In genomic region chr12:132264086-132265010, GRCh38 we compare ENCODE assay signal across 23 cellular contexts.
DNase-seq lines count a peak whose midpoint lies in the region; ATAC-seq, FAIRE-seq and TF ChIP-seq lines count a peak whose summit lies in the region.
"Had no signal": no experiment of that assay in that cellular context is flagged by ENCODE, and none has a peak within 500 bp of the region (broad histone marks: within the 10 kb centered on the region; RNA-seq: fewer than 3 reads in every experiment).

No MANE protein-coding gene starts in this region.

- H4K91ac ChIP-seq in H1 (replicated peaks; ENCODE audit: insufficient read length, low read length) (no peak overlapping the region), neuronal stem cell (ENCODE audit: low read depth, low read length, poor library complexity) (no peak overlapping the region)

- H3K4me1 ChIP-seq in GM23338 (ENCODE audit: insufficient read depth) (no peaks in the 10 kb centered on the region), H1 (replicated peaks in 1 of 4; ENCODE audit: control insufficient read depth in 3 of 4, insufficient read depth in 4 of 4, low read length in 3 of 4) (no peaks in the 10 kb centered on the region; a peak in 1 of 7 replicates), neuronal stem cell (ENCODE audit: control insufficient read depth in 2 of 2, insufficient read depth in 1 of 2, low read depth in 1 of 2, low read length in 2 of 2) (no peaks in the 10 kb centered on the region), PC-3 (ENCODE audit: insufficient read depth, low read length) (no peaks in the 10 kb centered on the region)
- H3K4me1 ChIP-seq: A549 had no signal

- no TSS peak for BruUV-seq in PC-3 (replicated peaks; lab: Mats Ljungman, UMichigan)

- no peak for TF ChIP-seq POLR2A in H1 (IDR thresholded peaks at IDR 0.05; ENCODE audit: control extremely low read depth in 1 of 2, low read depth in 2 of 2, low read length in 2 of 2)

- H3K27me3 Mint-ChIP-seq in GM23338 (ENCODE audit: insufficient read depth, low read depth, poor library complexity) = peaks cover 17% of the 10 kb centered on the region
- H3K27me3 Mint-ChIP-seq in WTC11 (ENCODE audit: low read depth) = peaks cover 32% of the 10 kb centered on the region

- no peaks in the 10 kb centered on the region for H3K79me2 ChIP-seq in GM23338 (replicated peaks; ENCODE audit: insufficient read depth)
- H3K79me2 ChIP-seq in H1 (ENCODE audit: control insufficient read depth in 1 of 2, insufficient read depth in 2 of 2, low read length in 2 of 2) = no peaks in the 10 kb centered on the region
- H3K79me2 ChIP-seq in PC-3 (ENCODE audit: low read length) = no peaks in the 10 kb centered on the region

- POLR2A ChIA-PET in WTC11 (lab: Charles Lee) (no interaction called here), H1 (lab: Charles Lee; ENCODE audit: partially characterized antibody) (no interaction called here), PC-3 (lab: Charles Lee; ENCODE audit: unreplicated experiment) (no interaction called here)

- no peak overlapping the region for H2BK20ac ChIP-seq in H1 (ENCODE audit: low read length)

- H2BK12ac ChIP-seq in H1 (ENCODE audit: low read depth, low read length) (no peak overlapping the region), neuronal stem cell (ENCODE audit: low read length) (peak overlapping the region; percentile 22)

- H3K18ac ChIP-seq in H1 (ENCODE audit: extremely low read depth, low read length) = no peak overlapping the region
- peak overlapping the region; percentile 57 for H3K18ac ChIP-seq in neuronal stem cell (ENCODE audit: low read length)

- H3K4me2 ChIP-seq in GM23338 = no peak overlapping the region
- H3K4me2 ChIP-seq in H1 (ENCODE audit: insufficient read depth in 1 of 2, low read depth in 2 of 2, low read length in 2 of 2) = no peak overlapping the region
- H3K4me2 ChIP-seq in neuronal stem cell (ENCODE audit: insufficient read depth, low read length, poor library complexity, severe bottlenecking) = peak overlapping the region; percentile 11
- no peak overlapping the region for H3K4me2 ChIP-seq in PC-3 (ENCODE audit: low read length)
- H3K4me2 ChIP-seq: A549, PC-9 had no signal

- FAIRE-seq in H1 (lab: Jason Lieb, UNC) = no peak
- FAIRE-seq: A549, G401.6, HTR-8/SVneo had no signal

- no peaks in the 10 kb centered on the region; the same call in 2 of the 3 replicates for H3K36me3 Mint-ChIP-seq in GM23338 (ENCODE audit: low read depth)
- no peaks in the 10 kb centered on the region for H3K36me3 Mint-ChIP-seq in WTC11
- H3K36me3 Mint-ChIP-seq: CD4-positive, alpha-beta memory T cell had no signal

- H2BK120ac ChIP-seq in H1 (replicated peaks; ENCODE audit: low read depth, low read length) (no peak overlapping the region), neuronal stem cell (ENCODE audit: low read depth, low read length) (no peak overlapping the region)

- intact Hi-C loops in PC-3 (cut with micrococcal nuclease) = no loop called here

- no peak overlapping the region for H2BK15ac ChIP-seq in H1 (ENCODE audit: low read length)
- no peak overlapping the region for H2BK15ac ChIP-seq in neuronal stem cell (ENCODE audit: low read length)

- H3K9me3 ChIP-seq in H1 (ENCODE audit: insufficient read depth in 2 of 2, low read depth in 1 of 2, low read length in 1 of 2) = no peaks in the 10 kb centered on the region
- peaks cover 0 to 5% of the 10 kb centered on the region in 2 donors for H3K9me3 ChIP-seq in neuronal stem cell (replicated peaks in 1 of 2; ENCODE audit: control insufficient read depth in 2 of 2, insufficient read depth in 1 of 2, low read depth in 1 of 2, low read length in 2 of 2)
- no peaks in the 10 kb centered on the region for H3K9me3 ChIP-seq in PC-3 (ENCODE audit: low read length)
- H3K9me3 ChIP-seq: A549 had no signal

- H3K9ac ChIP-seq in H1 (replicated peaks in 1 of 4; ENCODE audit: extremely low read depth in 1 of 4, low read depth in 3 of 4, low read length in 3 of 4) (no peak overlapping the region), neuronal stem cell (ENCODE audit: low read depth, low read length, poor library complexity) (no peak overlapping the region), PC-3 (ENCODE audit: low read length) (no peak overlapping the region)

- H3K14ac ChIP-seq in H1 (ENCODE audit: insufficient read length) = no peak overlapping the region
- peak overlapping the region; percentile 71 for H3K14ac ChIP-seq in neuronal stem cell (ENCODE audit: low read length)

- TF ChIP-seq EP300 in H1 (IDR thresholded peaks at IDR 0.05; ENCODE audit: borderline replicate concordance in 1 of 2, low read depth in 2 of 2, low read length in 2 of 2) = no peak

- H2AFZ ChIP-seq in GM23338 (no peak overlapping the region), H1 (ENCODE audit: low read length) (no peak overlapping the region), neuronal stem cell (ENCODE audit: low read length) (no peak overlapping the region), PC-3 (ENCODE audit: low read length) (no peak overlapping the region)
- H2AFZ ChIP-seq: PC-9 had no signal

- H3K36me3 ChIP-seq in GM23338 (ENCODE audit: insufficient read depth) = no peaks in the 10 kb centered on the region
- no peaks in the 10 kb centered on the region; a peak in 1 of 8 replicates for H3K36me3 ChIP-seq in H1 (ENCODE audit: control insufficient read depth in 2 of 4, insufficient read depth in 4 of 4, low read length in 3 of 4)
- H3K36me3 ChIP-seq in neuronal stem cell (replicated peaks in 1 of 2; ENCODE audit: control insufficient read depth in 2 of 2, insufficient read depth in 2 of 2, low read length in 2 of 2) = no peaks in the 10 kb centered on the region
- no peaks in the 10 kb centered on the region for H3K36me3 ChIP-seq in PC-3 (ENCODE audit: low read depth, low read length)

- H3K27me3 ChIP-seq in GM23338 (ENCODE audit: insufficient read depth) (no peaks in the 10 kb centered on the region), H1 (replicated peaks in 1 of 4; ENCODE audit: control insufficient read depth in 3 of 4, extremely low read depth in 1 of 4, insufficient read depth in 3 of 4, low read length in 3 of 4) (peaks cover 0 to 15% (median 10%) of the 10 kb centered on the region in 4 experiments; a peak in 4 of 7 replicates), neuronal stem cell (ENCODE audit: control insufficient read depth in 3 of 3, insufficient read depth in 3 of 3, low read depth in 1 of 3, low read length in 3 of 3) (peaks cover 0 to 15% (median 4%) of the 10 kb centered on the region in 3 experiments), PC-3 (ENCODE audit: low read length) (no peaks in the 10 kb centered on the region)

- CTCF ChIA-PET in WTC11 (lab: Charles Lee) (interaction anchor here (1.0 to 3.4 kb wide), 3 partner anchors 9 to 149 kb away, joined by 3 to 13 read pairs (median 6); no protein-coding TSS in a partner anchor), H1 (lab: Charles Lee; ENCODE audit: partially characterized antibody) (interaction anchor here (1.1 to 1.9 kb wide), 3 partner anchors 9 to 21 kb away, joined by 3 to 8 read pairs (median 4); no protein-coding TSS in a partner anchor), PC-3 (lab: Charles Lee) (no interaction called here)

- H3K27ac ChIP-seq in GM23338 (ENCODE audit: low read depth) = no peak overlapping the region
- no peak overlapping the region for H3K27ac ChIP-seq in H1 (ENCODE audit: low read depth, low read length)
- no peak overlapping the region for H3K27ac ChIP-seq in neuronal stem cell (replicated peaks; ENCODE audit: low read length)
- H3K27ac ChIP-seq in PC-3 (ENCODE audit: low read length) = no peak overlapping the region
- H3K27ac ChIP-seq: A549, PC-9 had no signal

- 93% methylated on average over 38 of the region's 49 CpGs; no CpG with 5 or more reads in 1 of the 2 experiments for WGBS in H1 (ENCODE audit: extremely low coverage in 1 of 2, insufficient coverage in 1 of 2, insufficient read length in 1 of 2, insufficient replicate concordance in 2 of 2, low coverage in 1 of 2, low lambda C conversion rate in 2 of 2, missing lambda C conversion rate in 1 of 2), 2 experiments
- WGBS in neuronal stem cell (ENCODE audit: extremely low coverage in 2 of 2, insufficient read length in 2 of 2, insufficient replicate concordance in 1 of 2), 2 donors = no CpG with 5 or more reads among the region's 49 CpGs

- H4K20me1 ChIP-seq in GM23338 (replicated peaks; ENCODE audit: insufficient read depth) (no peaks in the 10 kb centered on the region), H1 (replicated peaks in 1 of 2; ENCODE audit: control insufficient read depth in 1 of 2, insufficient read depth in 2 of 2, low read length in 2 of 2) (peaks cover 0 to 6% of the 10 kb centered on the region in 2 experiments), PC-3 (ENCODE audit: low read length) (no peaks in the 10 kb centered on the region)

- H3F3A ChIP-seq in GM23338 (replicated peaks; ENCODE audit: low read depth) (no peaks in the 10 kb centered on the region), PC-3 (ENCODE audit: low read length, unreplicated experiment) (no peaks in the 10 kb centered on the region)

- TF ChIP-seq CTCF in GM23338 (conservative IDR thresholded peaks at IDR 0.05; ENCODE audit: low read depth in 2 of 2) (no peak), WTC11 (IDR thresholded peaks at IDR 0.05) (no peak), H1 (IDR thresholded peaks at IDR 0.05; ENCODE audit: control extremely low read depth in 1 of 3, insufficient read depth in 1 of 3, low read depth in 1 of 3, low read length in 3 of 3) (no peak), PC-3 (conservative IDR thresholded peaks at IDR 0.05; ENCODE audit: low read depth, low read length) (no peak)

- H3K23ac ChIP-seq in H1 (ENCODE audit: insufficient read length) (no peak overlapping the region), neuronal stem cell (ENCODE audit: low read depth, low read length, poor library complexity) (peak overlapping the region; percentile 55)

- H3K4me3 Mint-ChIP-seq in GM23338 (no peak overlapping the region), WTC11 (no peak overlapping the region)
- H3K4me3 Mint-ChIP-seq: CD4-positive, alpha-beta memory T cell had no signal

- H3K56ac ChIP-seq in H1 (replicated peaks; ENCODE audit: insufficient read length, low read depth, low read length) = no peak overlapping the region

- H3K27ac Mint-ChIP-seq in GM23338 (no peak overlapping the region), WTC11 (no peak overlapping the region)
- H3K27ac Mint-ChIP-seq: CD4-positive, alpha-beta memory T cell had no signal

- H3K4ac ChIP-seq in H1 (replicated peaks; ENCODE audit: insufficient read length, low read depth, low read length) = no peak overlapping the region
- H3K4ac ChIP-seq in neuronal stem cell (ENCODE audit: low read length) = no peak overlapping the region

- H3K23me2 ChIP-seq in H1 (ENCODE audit: low read depth, low read length) = peaks cover 6% of the 10 kb centered on the region

- H2BK5ac ChIP-seq in H1 (ENCODE audit: low read depth, low read length) (no peak overlapping the region), neuronal stem cell (ENCODE audit: low read length) (no peak overlapping the region)

- no peak overlapping the region for H4K5ac ChIP-seq in H1 (ENCODE audit: insufficient read length, low read depth, low read length)

- H3K4me1 Mint-ChIP-seq in GM23338 (no peaks in the 10 kb centered on the region), WTC11 (no peaks in the 10 kb centered on the region)
- H3K4me1 Mint-ChIP-seq: CD4-positive, alpha-beta memory T cell had no signal

- no peak for TF ChIP-seq RAD21 in H1 (IDR thresholded peaks at IDR 0.05 in 1 of 2, conservative IDR thresholded peaks at IDR 0.05 in 1 of 2; ENCODE audit: low read depth in 2 of 2, low read length in 2 of 2)

- H4K8ac ChIP-seq in H1 (ENCODE audit: extremely low read depth, insufficient read depth, low read length) = no peak overlapping the region; the same call in 1 of the 2 replicates
- no peak overlapping the region for H4K8ac ChIP-seq in neuronal stem cell (ENCODE audit: low read depth, low read length)

- no peak overlapping the region for H2AK5ac ChIP-seq in H1 (ENCODE audit: low read depth, low read length)
- H2AK5ac ChIP-seq in neuronal stem cell (ENCODE audit: low read depth, low read length) = no peak overlapping the region

- ATAC-seq in GM23338 (peak; percentile 73), WTC11 (peak; percentile 68), HG02852 (IDR thresholded peaks at IDR 0.05; ENCODE audit: unreplicated experiment) (no peak), GM18498 (IDR thresholded peaks at IDR 0.05; ENCODE audit: unreplicated experiment) (no peak), PC-3 (no peak)

- H3K9me3 Mint-ChIP-seq in GM23338 (no peaks in the 10 kb centered on the region; the same call in 2 of the 3 replicates), WTC11 (no peaks in the 10 kb centered on the region)
- H3K9me3 Mint-ChIP-seq: CD4-positive, alpha-beta memory T cell had no signal

- H3K79me1 ChIP-seq in H1 (ENCODE audit: low read depth, low read length) = peaks cover 3% of the 10 kb centered on the region
- H3K79me1 ChIP-seq in neuronal stem cell (ENCODE audit: low read depth, low read length) = no peaks in the 10 kb centered on the region

- H3K9me2 ChIP-seq in GM23338 (ENCODE audit: insufficient read depth) = no peaks in the 10 kb centered on the region
- no peaks in the 10 kb centered on the region for H3K9me2 ChIP-seq in PC-3 (replicated peaks; ENCODE audit: low read length)

- DNase-seq in GM23338 (ENCODE audit: low spot score) (no peak), WTC11 (ENCODE audit: low spot score) (no peak), H1 (ENCODE audit: low read depth in 1 of 2, low spot score in 2 of 2) (no peak), neuronal stem cell (ENCODE audit: low spot score) (no peak), PC-3 (no peak)
- DNase-seq: CD4-positive, alpha-beta memory T cell; COR-L47; DMS53; GOT3; KBM-7; MV-4-11; NCI-H2029 treated with DMSO at 0.1 percent for 48 hours; NCI-H446 treated with DMSO at 0.1 percent for 48 hours; NCI-H526; NCI-H82; NK-92 treated with Interleukin-12 subunit alpha and Interleukin-12 subunit beta, amount 100 ng/mL, for 24 hours; PC-9; SHP77 had no signal

- H3K4me3 ChIP-seq in GM23338 = no peak overlapping the region
- no peak overlapping the region for H3K4me3 ChIP-seq in H1 (ENCODE audit: extremely low read depth in 1 of 4, insufficient read depth in 2 of 4, low read depth in 3 of 4, low read length in 4 of 4)
- H3K4me3 ChIP-seq in neuronal stem cell (ENCODE audit: low read length in 2 of 2) = no peak overlapping the region
- H3K4me3 ChIP-seq in PC-3 (ENCODE audit: low read length) = no peak overlapping the region
- H3K4me3 ChIP-seq: A549, PC-9 had no signal

Comparison
In these comparisons a context has a peak if more than half of its experiments do, and no peak if none do; other contexts are left out.
1. ATAC-seq: peak in GM23338 (single experiment) and WTC11 (single experiment); none in HG02852 (single experiment), GM18498 (single experiment) and PC-3 (single experiment).